9 cellular contexts compared by ENCODE assay signal in the genomic region with DNA sequence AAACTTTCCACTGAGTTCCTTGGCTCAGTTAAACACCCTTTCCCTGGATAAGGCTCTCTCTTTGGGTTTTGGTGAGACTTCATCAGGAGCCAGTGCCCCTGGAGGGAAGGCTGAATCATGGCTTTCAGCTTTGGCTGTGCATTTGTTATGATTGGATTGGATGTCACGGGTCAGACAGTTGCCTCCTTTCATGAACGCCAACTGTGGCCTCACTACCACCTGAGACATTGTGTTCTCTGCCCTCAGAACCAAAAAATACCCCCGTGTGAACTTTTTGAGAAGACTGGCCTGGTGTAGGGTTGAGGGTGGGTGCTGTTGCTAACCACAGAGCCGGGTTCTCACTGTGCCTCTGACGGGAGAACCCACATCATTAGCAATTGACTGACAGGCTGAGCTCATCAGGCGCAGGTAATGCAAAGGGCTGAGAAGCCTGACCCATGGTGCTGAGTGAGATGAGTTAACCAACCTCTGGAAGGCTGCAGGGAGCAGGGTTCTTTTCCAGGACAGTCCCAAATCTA.
DNase-seq lines count a peak whose midpoint lies in the region; ATAC-seq, FAIRE-seq and TF ChIP-seq lines count a peak whose summit lies in the region.
"Had no signal": no experiment of that assay in that cellular context is flagged by ENCODE, and none has a peak within 500 bp of the region (broad histone marks: within the 10 kb centered on the region; RNA-seq: fewer than 3 reads in every experiment).

No MANE protein-coding gene starts in this region.

- peaks cover 19% of the 10 kb centered on the region for H3K4me1 ChIP-seq in keratinocyte (ENCODE audit: control insufficient read depth, extremely low read depth, insufficient read depth, low read length)

- H3K27ac Mint-ChIP-seq in activated naive CD8-positive, alpha-beta T cell treated with anti-CD3 and anti-CD28 coated beads for 36 hours = peak overlapping the region; percentile 69
- H3K27ac Mint-ChIP-seq in activated CD4-positive, alpha-beta memory T cell treated with anti-CD3 and anti-CD28 coated beads for 36 hours = no peak overlapping the region
- H3K27ac Mint-ChIP-seq: CD4-positive, CD25-positive, alpha-beta regulatory T cell had no signal

- CTCF ChIA-PET in activated CD4-positive, alpha-beta memory T cell treated with anti-CD3 and anti-CD28 coated beads for 36 hours (lab: Charles Lee) = interaction anchor here (1.0 to 1.9 kb wide), 2 partner anchors 12 to 20 kb away, joined by 4 to 7 read pairs; no protein-coding TSS in a partner anchor

- H3K4me3 ChIP-seq in keratinocyte (ENCODE audit: control insufficient read depth in 2 of 3, extremely low read depth in 1 of 3, insufficient read depth in 2 of 3, low read depth in 1 of 3, low read length in 3 of 3) = no peak overlapping the region

- intact Hi-C loops in activated CD4-positive, alpha-beta memory T cell treated with anti-CD3 and anti-CD28 coated beads for 36 hours (cut with micrococcal nuclease) = no loop called here

- no peak overlapping the region for H3K27ac ChIP-seq in keratinocyte (ENCODE audit: control insufficient read depth, insufficient read depth, low read length)

- H3K36me3 Mint-ChIP-seq in activated naive CD8-positive, alpha-beta T cell treated with anti-CD3 and anti-CD28 coated beads for 36 hours = peaks cover 8% of the 10 kb centered on the region
- H3K36me3 Mint-ChIP-seq in activated CD4-positive, alpha-beta memory T cell treated with anti-CD3 and anti-CD28 coated beads for 36 hours = peaks cover 3% of the 10 kb centered on the region

- FAIRE-seq in keratinocyte (lab: Jason Lieb, UNC) = peak; percentile 73

- no peak overlapping the region for H3K4me3 Mint-ChIP-seq in activated naive CD8-positive, alpha-beta T cell treated with anti-CD3 and anti-CD28 coated beads for 36 hours
- no peak overlapping the region for H3K4me3 Mint-ChIP-seq in activated CD4-positive, alpha-beta memory T cell treated with anti-CD3 and anti-CD28 coated beads for 36 hours
- H3K4me3 Mint-ChIP-seq: CD4-positive, CD25-positive, alpha-beta regulatory T cell had no signal

- H3K4me1 Mint-ChIP-seq in activated naive CD8-positive, alpha-beta T cell treated with anti-CD3 and anti-CD28 coated beads for 36 hours = peaks cover 41% of the 10 kb centered on the region
- peaks cover 33% of the 10 kb centered on the region for H3K4me1 Mint-ChIP-seq in activated CD4-positive, alpha-beta memory T cell treated with anti-CD3 and anti-CD28 coated beads for 36 hours (ENCODE audit: low read depth)

- ATAC-seq in GM18511 (IDR thresholded peaks at IDR 0.05; ENCODE audit: unreplicated experiment) = peak; percentile 73
- ATAC-seq in HG02763 (IDR thresholded peaks at IDR 0.05; ENCODE audit: unreplicated experiment) = peak; percentile 45

- peaks cover 6% of the 10 kb centered on the region for H3K27me3 ChIP-seq in keratinocyte (ENCODE audit: control insufficient read depth, extremely low read depth, insufficient read depth, low read length)

- H3K27me3 Mint-ChIP-seq in activated naive CD8-positive, alpha-beta T cell treated with anti-CD3 and anti-CD28 coated beads for 36 hours = peaks cover 6% of the 10 kb centered on the region
- peaks cover 1% of the 10 kb centered on the region for H3K27me3 Mint-ChIP-seq in activated CD4-positive, alpha-beta memory T cell treated with anti-CD3 and anti-CD28 coated beads for 36 hours
- H3K27me3 Mint-ChIP-seq: CD4-positive, CD25-positive, alpha-beta regulatory T cell had no signal

- no peaks in the 10 kb centered on the region for H3K36me3 ChIP-seq in keratinocyte (ENCODE audit: control insufficient read depth in 2 of 2, extremely low read depth in 1 of 2, insufficient read depth in 2 of 2, low read length in 2 of 2)

- H2AFZ ChIP-seq in keratinocyte (ENCODE audit: control insufficient read depth, low read length) = no peak overlapping the region

- peak overlapping the region; percentile 17 for H3K4me2 ChIP-seq in keratinocyte (ENCODE audit: control insufficient read depth, extremely low read depth, insufficient read depth, low read depth, low read length)

- no peak overlapping the region for H3K9ac ChIP-seq in keratinocyte (ENCODE audit: control insufficient read depth, extremely low read depth, insufficient read depth, low read length)

- dilution Hi-C loops in keratinocyte (cut with MboI; ENCODE audit: extremely low pct_ligation_motif_present, low sequenced_read_pairs) = no loop called here

- POLR2A ChIA-PET in activated CD4-positive, alpha-beta memory T cell treated with anti-CD3 and anti-CD28 coated beads for 36 hours (lab: Charles Lee) = interaction anchor here (2.5 kb wide), 1 partner anchor 20 kb away, joined by 8 read pairs; no protein-coding TSS in a partner anchor

- no peaks in the 10 kb centered on the region for H4K20me1 ChIP-seq in keratinocyte (ENCODE audit: control insufficient read depth, extremely low read depth, insufficient read depth, low read length)

- peaks cover 7% of the 10 kb centered on the region for H3K9me3 Mint-ChIP-seq in activated naive CD8-positive, alpha-beta T cell treated with anti-CD3 and anti-CD28 coated beads for 36 hours
- H3K9me3 Mint-ChIP-seq in activated CD4-positive, alpha-beta memory T cell treated with anti-CD3 and anti-CD28 coated beads for 36 hours = no peaks in the 10 kb centered on the region

- peak; percentile 38 for DNase-seq in activated naive CD8-positive, alpha-beta T cell treated with anti-CD3 and anti-CD28 coated beads for 36 hours
- DNase-seq in keratinocyte (ENCODE audit: low read depth, low spot score) = no peak
- DNase-seq in stimulated activated CD8-positive, alpha-beta memory T cell treated with anti-CD3 and anti-CD28 coated beads, Interleukin-4, amount 100 ng/mL, for 48 hours = no peak
- no peak for DNase-seq in NCI-H1092 treated with DMSO at 0.1 percent for 48 hours (lab: John Stamatoyannopoulos, UW)
- no peak for DNase-seq in C1 segment of cervical spinal cord (lab: John Stamatoyannopoulos, UW)
- no peak for DNase-seq in activated CD4-positive, alpha-beta memory T cell treated with anti-CD3 and anti-CD28 coated beads for 36 hours
- DNase-seq: CD4-positive, CD25-positive, alpha-beta regulatory T cell had no signal

- no peaks in the 10 kb centered on the region for H3K79me2 ChIP-seq in keratinocyte (ENCODE audit: control insufficient read depth, insufficient read depth, low read length)

- no peaks in the 10 kb centered on the region for H3K9me1 ChIP-seq in keratinocyte (ENCODE audit: control insufficient read depth, extremely low read depth, insufficient read depth, low read length)

- TF ChIP-seq CTCF in keratinocyte (optimal IDR thresholded peaks at IDR 0.05 in 1 of 3, IDR thresholded peaks at IDR 0.05 in 1 of 3, conservative IDR thresholded peaks at IDR 0.05 in 1 of 3; ENCODE audit: extremely low read depth in 1 of 3, insufficient read depth in 2 of 3, low read length in 3 of 3) = no peak

- no peaks in the 10 kb centered on the region for H3K9me3 ChIP-seq in keratinocyte (ENCODE audit: control insufficient read depth, low read depth, low read length)
